20 cellular contexts compared by ENCODE assay signal in genomic region chr5:133402781-133403180, GRCh38.
"Had no signal": no experiment of that assay in that cellular context is flagged by ENCODE, and none has a peak within 500 bp of the region (broad histone marks: within the 10 kb centered on the region; RNA-seq: fewer than 3 reads in every experiment).

No MANE protein-coding gene starts in this region.

- DNase-seq: activated CD4-positive, alpha-beta T cell treated with anti-CD3 and anti-CD28 coated beads, Interleukin-2, amount 10 ng/mL, durations not matched to agents 7 days and 5 days; activated CD4-positive, CD25-positive, alpha-beta regulatory T cell treated with anti-CD3 and anti-CD28 coated beads, Interleukin-2, amount 50 U/mL, for 72 hours; activated effector memory CD4-positive, alpha-beta T cell treated with anti-CD3 and anti-CD28 coated beads, Interleukin-2, amount 50 U/mL, for 16 hours; activated naive CD4-positive, alpha-beta T cell treated with Interleukin-2 at 50 U/mL for 16 hours; activated naive CD8-positive, alpha-beta T cell treated with anti-CD3 and anti-CD28 coated beads, Interleukin-2, amount 50 U/mL, for 24 hours; activated T-cell treated with anti-CD3 and anti-CD28 coated beads, Interleukin-2, amount 50 U/mL, for 4 hours; amniotic stem cell; body of pancreas; MG63; NCI-H1105 treated with DMSO at 0.1 percent for 48 hours; NCI-H1436 treated with DMSO at 0.1 percent for 48 hours; NCI-H187; NCI-H2081; NCI-H510A treated with DMSO at 0.1 percent for 48 hours; PC-3; SHP77 had no signal

- ATAC-seq: activated naive CD4-positive, alpha-beta T cell treated with anti-CD3 and anti-CD28 coated beads, Interleukin-2, amount 50 U/mL, for 72 hours; activated naive CD8-positive, alpha-beta T cell treated with anti-CD3 and anti-CD28 coated beads, Interleukin-2, amount 50 U/mL, for 24 hours; activated T-cell treated with anti-CD3 and anti-CD28 coated beads, Interleukin-2, amount 50 U/mL, for 4 hours; body of pancreas; PC-3; WTC11 had no signal

- H3K36me3 Mint-ChIP-seq: activated naive CD4-positive, alpha-beta T cell treated with anti-CD3 and anti-CD28 coated beads, Interleukin-2, amount 50 U/mL, for 72 hours; WTC11 had no signal

- H3K4me3 ChIP-seq: ascending aorta, body of pancreas, MG63 had no signal

- H3K27ac Mint-ChIP-seq: activated CD4-positive, alpha-beta T cell treated with anti-CD3 and anti-CD28 coated beads, Interleukin-2, amount 10 ng/mL, durations not matched to agents 7 days and 5 days; activated naive CD4-positive, alpha-beta T cell treated with anti-CD3 and anti-CD28 coated beads, Interleukin-2, amount 50 U/mL, for 72 hours; T-helper 1 cell treated with Interleukin-12 subunit alpha and Interleukin-12 subunit beta and Interleukin-4 antibody, amounts not matched to agents 30 μg/mL and 1 μg/mL, for 36 hours had no signal

- H3K36me3 ChIP-seq: ascending aorta, MG63 had no signal

- H3K4me3 Mint-ChIP-seq: activated CD4-positive, alpha-beta T cell treated with anti-CD3 and anti-CD28 coated beads, Interleukin-2, amount 10 ng/mL, durations not matched to agents 7 days and 5 days; activated naive CD8-positive, alpha-beta T cell treated with anti-CD3 and anti-CD28 coated beads, Interleukin-2, amount 50 U/mL, for 24 hours; activated T-cell treated with anti-CD3 and anti-CD28 coated beads, Interleukin-2, amount 50 U/mL, for 4 hours; T-helper 1 cell treated with Interleukin-12 subunit alpha and Interleukin-12 subunit beta and Interleukin-4 antibody, amounts not matched to agents 30 μg/mL and 1 μg/mL, for 36 hours; WTC11 had no signal

- H3K9me3 ChIP-seq: ascending aorta, body of pancreas, MG63 had no signal

- H3K27me3 Mint-ChIP-seq: activated CD4-positive, alpha-beta T cell treated with anti-CD3 and anti-CD28 coated beads, Interleukin-2, amount 10 ng/mL, durations not matched to agents 7 days and 5 days had no signal

- H3K9me3 Mint-ChIP-seq: activated CD4-positive, alpha-beta T cell treated with anti-CD3 and anti-CD28 coated beads, Interleukin-2, amount 10 ng/mL, durations not matched to agents 7 days and 5 days; activated naive CD4-positive, alpha-beta T cell treated with anti-CD3 and anti-CD28 coated beads, Interleukin-2, amount 50 U/mL, for 72 hours; activated naive CD8-positive, alpha-beta T cell treated with anti-CD3 and anti-CD28 coated beads, Interleukin-2, amount 50 U/mL, for 24 hours; activated T-cell treated with anti-CD3 and anti-CD28 coated beads, Interleukin-2, amount 50 U/mL, for 4 hours; T-helper 1 cell treated with Interleukin-12 subunit alpha and Interleukin-12 subunit beta and Interleukin-4 antibody, amounts not matched to agents 30 μg/mL and 1 μg/mL, for 36 hours; WTC11 had no signal

- H3K27ac ChIP-seq: ascending aorta, body of pancreas had no signal

- H3K27me3 ChIP-seq: ascending aorta, body of pancreas, MG63 had no signal

- H3K4me1 ChIP-seq: ascending aorta, body of pancreas had no signal
